ENCODE assay signal across 16 cellular contexts in the genomic region with DNA sequence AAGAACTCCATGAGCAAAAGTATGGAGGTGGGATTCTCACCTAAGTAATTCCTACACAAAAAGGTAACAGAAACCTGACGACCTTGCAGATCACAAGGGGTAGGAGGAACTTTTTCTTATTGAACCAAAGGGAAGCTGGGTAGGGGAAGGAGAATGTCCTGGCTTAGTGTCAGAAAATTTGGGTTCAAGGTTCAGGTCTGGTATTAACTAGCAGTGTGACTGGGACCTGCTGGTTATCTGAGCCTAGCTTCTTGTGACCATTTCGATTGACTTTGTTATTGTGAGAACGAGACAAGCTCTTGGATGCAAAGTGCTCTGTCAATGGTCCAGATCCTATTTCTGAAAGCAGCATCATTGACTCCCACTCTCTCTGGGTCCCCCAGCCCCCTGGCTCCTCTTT. TPM values are rescaled to one million over a fixed set of nuclear protein-coding genes. Genes with fewer than 3 reads are reported as not detected.
DNase-seq lines count a peak whose midpoint lies in the region; ATAC-seq, FAIRE-seq and TF ChIP-seq lines count a peak whose summit lies in the region.
"Had no signal": no experiment of that assay in that cellular context is flagged by ENCODE, and none has a peak within 500 bp of the region (broad histone marks: within the 10 kb centered on the region; RNA-seq: fewer than 3 reads in every experiment).

No MANE protein-coding gene starts in this region.

- no peaks in the 10 kb centered on the region for H3K9me3 ChIP-seq in HEK293 (ENCODE audit: control insufficient read depth, insufficient read depth, low read depth, low read length)
- H3K9me3 ChIP-seq in Panc1 (ENCODE audit: control insufficient read depth, insufficient read depth, low read depth, low read length) = no peaks in the 10 kb centered on the region
- H3K9me3 ChIP-seq in small intestine (ENCODE audit: control insufficient read depth, low read depth) = no peaks in the 10 kb centered on the region
- H3K9me3 ChIP-seq in ovary = no peaks in the 10 kb centered on the region
- H3K9me3 ChIP-seq: SJSA1 had no signal

- no peak overlapping the region for H3K4me3 ChIP-seq in HEK293 (ENCODE audit: low read depth, low read length)
- H3K4me3 ChIP-seq in Panc1 (ENCODE audit: low read depth in 2 of 2, low read length in 2 of 2) = no peak overlapping the region
- H3K4me3 ChIP-seq in small intestine (ENCODE audit: low read depth in 1 of 2, low read length in 2 of 2) = no peak overlapping the region
- no peak overlapping the region for H3K4me3 ChIP-seq in ovary
- H3K4me3 ChIP-seq: SJSA1 had no signal

- peaks cover 4% of the 10 kb centered on the region for H3K27me3 Mint-ChIP-seq in dendritic cell treated with granulocyte-macrophage colony-stimulating factor and Interleukin-4, amounts not matched to agents 40 ng/mL and 50 ng/mL, for 4 days

- no peak overlapping the region for H3K4me3 Mint-ChIP-seq in dendritic cell treated with granulocyte-macrophage colony-stimulating factor and Interleukin-4, amounts not matched to agents 40 ng/mL and 50 ng/mL, for 4 days
- H3K4me3 Mint-ChIP-seq: CD14-positive monocyte had no signal

- H3K36me3 ChIP-seq in HEK293 (ENCODE audit: control insufficient read depth in 2 of 2, insufficient read depth in 1 of 2, low read length in 2 of 2) (no peaks in the 10 kb centered on the region), Panc1 (ENCODE audit: control insufficient read depth, insufficient read depth, low read length) (no peaks in the 10 kb centered on the region), small intestine (ENCODE audit: control insufficient read depth in 2 of 2, insufficient read depth in 2 of 2, low read length in 2 of 2) (no peaks in the 10 kb centered on the region), ovary (no peaks in the 10 kb centered on the region)

- no peak for DNase-seq in Panc1 (ENCODE audit: low read depth, low spot score)
- DNase-seq in small intestine = peak; percentile 86
- DNase-seq in ovary = no peak
- no peak for DNase-seq in H54 (ENCODE audit: insufficient read length, low spot score)
- DNase-seq: DMS 273 treated with DMSO at 0.1 percent for 48 hours, DND-41, H7, NCI-H1105 treated with DMSO at 0.1 percent for 48 hours, NCI-H1694 treated with DMSO at 0.1 percent for 48 hours, NCI-H524, NCI-H82 had no signal

- TF ChIP-seq CTCF in HEK293 (tag by site-specific recombination; IDR thresholded peaks at IDR 0.05) (no peak), Panc1 (IDR thresholded peaks at IDR 0.05) (no peak), ovary (IDR thresholded peaks at IDR 0.05) (no peak)

- TF ChIP-seq POLR2A in ovary (IDR thresholded peaks at IDR 0.05) (no peak), H54 (IDR thresholded peaks at IDR 0.05; ENCODE audit: low read depth, low read length) (no peak)

- POLR2A ChIA-PET in HEK293 (lab: Yijun Ruan, JAX) = no interaction called here
- POLR2A ChIA-PET in Panc1 (lab: Charles Lee) = no interaction called here

- 16 to 55% (median 32%) methylated on average over 3 of the region's 3 CpGs for WGBS in small intestine, 3 donors
- 52 to 64% (median 61%) methylated on average over 3 of the region's 3 CpGs for WGBS in ovary, 3 donors

- H3K9me3 Mint-ChIP-seq in dendritic cell treated with granulocyte-macrophage colony-stimulating factor and Interleukin-4, amounts not matched to agents 40 ng/mL and 50 ng/mL, for 4 days = no peaks in the 10 kb centered on the region

- peaks cover 2% of the 10 kb centered on the region; the same call in 1 of the 2 replicates for H3K4me1 ChIP-seq in HEK293 (ENCODE audit: control insufficient read depth, insufficient read depth, low read length)
- peaks cover 15% of the 10 kb centered on the region for H3K4me1 ChIP-seq in Panc1 (ENCODE audit: control insufficient read depth, insufficient read depth, low read length)
- H3K4me1 ChIP-seq in small intestine (ENCODE audit: control insufficient read depth in 2 of 2, insufficient read depth in 1 of 2, low read depth in 1 of 2, low read length in 1 of 2) = peaks cover 3 to 4% of the 10 kb centered on the region in 2 donors
- H3K4me1 ChIP-seq in ovary (ENCODE audit: insufficient read depth) = peaks cover 4% of the 10 kb centered on the region

- H3K27ac ChIP-seq in HEK293 (ENCODE audit: extremely low read depth, low read depth, low read length) (no peak overlapping the region), Panc1 (ENCODE audit: low read length) (peak overlapping the region; percentile 24; the same call in 1 of the 2 replicates), small intestine (ENCODE audit: low read depth in 1 of 2, low read length in 1 of 2) (peak overlapping the region; percentile 21 to 87), ovary (no peak overlapping the region)
- H3K27ac ChIP-seq: SJSA1 had no signal

- no peak for ATAC-seq in Panc1
- ATAC-seq in HG02852 (IDR thresholded peaks at IDR 0.05; ENCODE audit: unreplicated experiment) = no peak

- intact Hi-C loops in Panc1 (cut with micrococcal nuclease; ENCODE audit: unreplicated experiment) (no loop called here), ovary (cut with DNase I) (no loop called here)
- intact Hi-C loops in dendritic cell treated with granulocyte-macrophage colony-stimulating factor and Interleukin-4, amounts not matched to agents 40 ng/mL and 50 ng/mL, for 4 days (cut with micrococcal nuclease) = no loop called here

- H3K27me3 ChIP-seq in Panc1 (ENCODE audit: control insufficient read depth, insufficient read depth, low read length) (no peaks in the 10 kb centered on the region), small intestine (ENCODE audit: control insufficient read depth in 2 of 2, insufficient read depth in 2 of 2, low read length in 2 of 2) (no peaks in the 10 kb centered on the region), ovary (no peaks in the 10 kb centered on the region)
- H3K27me3 ChIP-seq: SJSA1 had no signal

- FAIRE-seq in small intestine (lab: Jason Lieb, UNC) (no peak), H54 (lab: Jason Lieb, UNC) (no peak)

- H3K36me3 Mint-ChIP-seq in dendritic cell treated with granulocyte-macrophage colony-stimulating factor and Interleukin-4, amounts not matched to agents 40 ng/mL and 50 ng/mL, for 4 days (ENCODE audit: low read depth) = no peaks in the 10 kb centered on the region

- no TSS peak for BruUV-seq in Panc1 (replicated peaks; lab: Mats Ljungman, UMichigan)

- TF ChIP-seq EP300 in ovary (IDR thresholded peaks at IDR 0.05) = no peak

- in situ Hi-C loops in Panc1 (cut with HindIII; ENCODE audit: low pct_unique_long_range_greater_than_20kb, low sequenced_read_pairs) = no loop called here

- CTCF ChIA-PET in HEK293 (lab: Yijun Ruan, JAX) = no interaction called here
- CTCF ChIA-PET in Panc1 (lab: Charles Lee) = interaction anchor here (1.4 kb wide), 1 partner anchor 13 kb away, joined by 4 read pairs; no protein-coding TSS in a partner anchor

- peaks cover 26% of the 10 kb centered on the region for H3K4me1 Mint-ChIP-seq in dendritic cell treated with granulocyte-macrophage colony-stimulating factor and Interleukin-4, amounts not matched to agents 40 ng/mL and 50 ng/mL, for 4 days (ENCODE audit: low read depth)

- H3K27ac Mint-ChIP-seq in dendritic cell treated with granulocyte-macrophage colony-stimulating factor and Interleukin-4, amounts not matched to agents 40 ng/mL and 50 ng/mL, for 4 days = peak overlapping the region; percentile 16

TF ChIP-seq in HEK293, 187 proteins besides CTCF, POLR2A, EP300 and RAD21 (continues in another document):
- TF ChIP-seq, protein P1, sequence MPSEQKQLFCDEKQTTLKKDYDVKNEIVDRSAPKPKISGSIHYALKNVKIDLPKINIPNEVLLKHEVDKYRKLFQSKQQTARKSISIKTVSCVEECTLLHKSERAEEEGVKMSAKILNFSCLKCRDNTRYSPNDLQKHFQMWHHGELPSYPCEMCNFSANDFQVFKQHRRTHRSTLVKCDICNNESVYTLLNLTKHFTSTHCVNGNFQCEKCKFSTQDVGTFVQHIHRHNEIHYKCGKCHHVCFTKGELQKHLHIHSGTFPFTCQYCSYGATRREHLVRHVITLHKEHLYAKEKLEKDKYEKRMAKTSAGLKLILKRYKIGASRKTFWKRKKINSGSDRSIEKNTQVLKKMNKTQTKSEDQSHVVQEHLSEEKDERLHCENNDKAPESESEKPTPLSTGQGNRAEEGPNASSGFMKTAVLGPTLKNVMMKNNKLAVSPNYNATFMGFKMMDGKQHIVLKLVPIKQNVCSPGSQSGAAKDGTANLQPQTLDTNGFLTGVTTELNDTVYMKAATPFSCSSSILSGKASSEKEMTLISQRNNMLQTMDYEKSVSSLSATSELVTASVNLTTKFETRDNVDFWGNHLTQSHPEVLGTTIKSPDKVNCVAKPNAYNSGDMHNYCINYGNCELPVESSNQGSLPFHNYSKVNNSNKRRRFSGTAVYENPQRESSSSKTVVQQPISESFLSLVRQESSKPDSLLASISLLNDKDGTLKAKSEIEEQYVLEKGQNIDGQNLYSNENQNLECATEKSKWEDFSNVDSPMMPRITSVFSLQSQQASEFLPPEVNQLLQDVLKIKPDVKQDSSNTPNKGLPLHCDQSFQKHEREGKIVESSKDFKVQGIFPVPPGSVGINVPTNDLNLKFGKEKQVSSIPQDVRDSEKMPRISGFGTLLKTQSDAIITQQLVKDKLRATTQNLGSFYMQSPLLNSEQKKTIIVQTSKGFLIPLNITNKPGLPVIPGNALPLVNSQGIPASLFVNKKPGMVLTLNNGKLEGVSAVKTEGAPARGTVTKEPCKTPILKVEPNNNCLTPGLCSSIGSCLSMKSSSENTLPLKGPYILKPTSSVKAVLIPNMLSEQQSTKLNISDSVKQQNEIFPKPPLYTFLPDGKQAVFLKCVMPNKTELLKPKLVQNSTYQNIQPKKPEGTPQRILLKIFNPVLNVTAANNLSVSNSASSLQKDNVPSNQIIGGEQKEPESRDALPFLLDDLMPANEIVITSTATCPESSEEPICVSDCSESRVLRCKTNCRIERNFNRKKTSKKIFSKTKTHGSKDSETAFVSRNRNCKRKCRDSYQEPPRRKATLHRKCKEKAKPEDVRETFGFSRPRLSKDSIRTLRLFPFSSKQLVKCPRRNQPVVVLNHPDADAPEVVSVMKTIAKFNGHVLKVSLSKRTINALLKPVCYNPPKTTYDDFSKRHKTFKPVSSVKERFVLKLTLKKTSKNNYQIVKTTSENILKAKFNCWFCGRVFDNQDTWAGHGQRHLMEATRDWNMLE (tag by site-specific recombination; conservative IDR thresholded peaks at IDR 0.05; ENCODE audit: low read depth) = no peak
- peak; percentile 27; the same call in 1 of the 2 replicates for TF ChIP-seq ZNF600 (tag by site-specific recombination; IDR thresholded peaks at IDR 0.05)

RNA-seq across cellular contexts. Expression of gene SNX27, which starts 5.0 kb away (rescaled TPM):
- total RNA-seq in Panc1 (2021; ENCODE audit: unreplicated experiment) = 58.4 TPM
- polyA plus RNA-seq in Panc1 (2012; ENCODE audit: insufficient read length) = 11.4 TPM
- polyA plus RNA-seq in small intestine = 1 to 10 TPM; 4.3 to 9.5 (median 4.5) TPM
- total RNA-seq in ovary = 10 to 100 TPM; 20.5 to 42.7 (median 35.9) TPM
- 10 to 100 TPM in 1 of 2 donors, 1 to 10 TPM in 1; 9.5 to 18.4 TPM for polyA plus RNA-seq in ovary

Comparison
In these comparisons a context has a peak if more than half of its experiments do, and no peak if none do; other contexts are left out.
1. H3K27ac ChIP-seq: peak in Panc1 (single experiment) and small intestine (2 of 2); none in HEK293 (single experiment) and ovary (0 of 2).